22 cellular contexts compared by ENCODE assay signal in the genomic region with DNA sequence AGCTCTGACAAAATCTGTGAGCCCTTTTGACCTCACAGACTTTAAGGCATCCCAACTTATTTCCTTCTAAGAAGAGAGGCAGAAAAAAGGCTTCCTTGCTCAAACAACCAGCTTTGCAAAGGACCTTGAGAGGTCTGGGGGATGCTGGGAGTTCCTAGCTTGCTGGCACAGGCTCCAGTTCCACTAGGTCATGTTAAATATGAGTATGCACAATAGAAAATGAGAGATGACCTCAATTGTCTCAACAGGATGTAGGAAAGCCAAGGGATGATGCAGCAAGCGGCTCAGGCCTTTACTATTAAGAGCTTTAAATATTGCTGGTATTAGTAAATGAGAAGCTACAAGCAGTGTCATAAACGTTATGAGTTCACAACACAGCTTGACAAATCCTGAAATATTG.
"Had no signal": no experiment of that assay in that cellular context is flagged by ENCODE, and none has a peak within 500 bp of the region (broad histone marks: within the 10 kb centered on the region; RNA-seq: fewer than 3 reads in every experiment).

No MANE protein-coding gene starts in this region.

- H3K36me3 ChIP-seq: esophagus squamous epithelium, ovary, prostate gland, right atrium auricular region, suprapubic skin, tibial nerve, WERI-Rb-1 had no signal

- H3K27me3 ChIP-seq: body of pancreas, ovary, right atrium auricular region, suprapubic skin, tibial nerve had no signal

- H3K4me1 ChIP-seq: body of pancreas, prostate gland, right atrium auricular region, suprapubic skin, tibial nerve had no signal

- H3K9me3 ChIP-seq: body of pancreas, esophagus squamous epithelium, ovary, prostate gland, right atrium auricular region, suprapubic skin had no signal

- DNase-seq: activated CD4-positive, alpha-beta T cell treated with anti-CD3 and anti-CD28 coated beads, Interleukin-2, amount 10 ng/mL, durations not matched to agents 7 days and 5 days; activated CD4-positive, CD25-positive, alpha-beta regulatory T cell treated with anti-CD3 and anti-CD28 coated beads, Interleukin-2, amount 50 U/mL, for 72 hours; activated CD8-positive, alpha-beta memory T cell treated with anti-CD3 and anti-CD28 coated beads, Interleukin-2, amount 10 ng/mL, durations not matched to agents 7 days and 5 days; activated CD8-positive, alpha-beta T cell treated with anti-CD3 and anti-CD28 coated beads for 36 hours; activated gamma-delta T cell; activated naive CD4-positive, alpha-beta T cell treated with anti-CD3 and anti-CD28 coated beads, Interleukin-2, amount 50 U/mL, for 16 hours; activated naive CD8-positive, alpha-beta T cell treated with anti-CD3 and anti-CD28 coated beads, Interleukin-2, amount 50 U/mL, for 24 hours; activated T-cell treated with anti-CD3 and anti-CD28 coated beads for 4 hours; anterior cingulate cortex; body of pancreas; caudate nucleus; effector memory CD4-positive, alpha-beta T cell; esophagus squamous epithelium; foreskin fibroblast; ovary; stimulated activated CD4-positive, alpha-beta T cell treated with anti-CD3 and anti-CD28 coated beads, Interleukin-12 subunit alpha, Interleukin-12 subunit beta, amount 100 ng/mL, for 4 hours; WERI-Rb-1 had no signal

- H3K4me3 ChIP-seq: body of pancreas, esophagus squamous epithelium, ovary, prostate gland, right atrium auricular region, suprapubic skin, tibial nerve had no signal

- H3K27ac ChIP-seq: body of pancreas, esophagus squamous epithelium, ovary, prostate gland, right atrium auricular region, suprapubic skin, tibial nerve, WERI-Rb-1 had no signal

- ATAC-seq: activated CD8-positive, alpha-beta memory T cell treated with anti-CD3 and anti-CD28 coated beads, Interleukin-2, amount 10 ng/mL, durations not matched to agents 7 days and 5 days; activated CD8-positive, alpha-beta T cell treated with anti-CD3 and anti-CD28 coated beads for 36 hours; activated naive CD8-positive, alpha-beta T cell treated with anti-CD3 and anti-CD28 coated beads, Interleukin-2, amount 50 U/mL, for 24 hours; body of pancreas; natural killer cell treated with Interleukin-12 subunit alpha and Interleukin-12 subunit beta and Interleukin-15 and Interleukin-18, amount 100 ng/mL, for 72 hours had no signal
